8 cellular contexts compared by ENCODE assay signal in the genomic region with DNA sequence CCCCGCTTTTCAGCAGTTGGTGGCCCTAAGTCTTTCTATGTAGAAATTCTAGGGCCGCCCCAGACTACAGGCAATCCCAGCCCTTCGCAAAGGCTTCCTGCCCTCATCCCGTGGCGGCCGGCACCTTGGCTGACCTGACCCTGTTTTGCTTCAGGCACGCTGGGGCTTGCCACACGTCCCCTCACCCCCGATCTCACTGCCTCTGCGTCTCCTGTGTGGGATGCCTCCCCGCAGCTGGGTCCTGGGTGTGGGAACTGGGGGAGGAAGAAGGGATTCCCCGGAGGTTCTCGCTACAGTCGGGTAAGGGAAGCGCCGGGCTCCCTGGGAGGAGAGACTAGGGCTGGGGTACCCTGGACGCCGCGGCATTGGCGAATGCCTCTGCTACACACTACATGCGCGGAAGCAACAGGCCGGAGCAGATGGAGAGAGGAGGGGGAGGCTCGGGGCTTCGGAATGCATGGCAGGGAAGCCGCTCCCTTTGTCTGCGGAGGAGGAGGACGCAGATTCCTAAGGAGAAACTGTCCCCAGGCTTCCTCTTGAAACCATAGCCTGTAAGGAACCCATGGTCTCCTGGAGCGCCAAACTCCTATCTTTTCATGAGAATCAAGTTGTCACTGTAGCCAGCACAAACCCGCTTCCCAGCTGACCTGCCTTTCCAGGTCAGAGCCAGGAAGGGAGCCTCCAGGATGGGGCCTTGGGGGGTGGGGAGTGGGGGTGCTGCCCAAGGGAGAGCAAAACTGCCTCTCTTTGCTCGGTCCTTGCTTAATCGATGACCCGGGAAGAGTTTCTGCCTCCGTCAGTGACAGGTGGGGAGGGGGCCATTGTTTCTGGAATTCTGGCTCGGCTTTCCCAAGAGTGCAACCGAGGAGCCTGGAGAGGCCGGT. TPM values are rescaled to one million over a fixed set of nuclear protein-coding genes. Genes with fewer than 3 reads are reported as not detected.
DNase-seq lines count a peak whose midpoint lies in the region; ATAC-seq and TF ChIP-seq lines count a peak whose summit lies in the region.

No MANE protein-coding gene starts in this region.

- peaks cover 42% of the 10 kb centered on the region for H3K4me1 Mint-ChIP-seq in WTC11

- no peak for TF ChIP-seq EP300 in gastroesophageal sphincter (IDR thresholded peaks at IDR 0.05)

- in situ Hi-C loops in G401 (cut with HindIII; ENCODE audit: low sequenced_read_pairs): no loop called here

- peaks cover 2% of the 10 kb centered on the region; the same call in 1 of the 2 replicates for H3K9me3 Mint-ChIP-seq in WTC11

- ATAC-seq in HG02870 (IDR thresholded peaks at IDR 0.05; ENCODE audit: unreplicated experiment) (peak; percentile 1), WTC11 (peak; percentile 35), gastroesophageal sphincter (no peak), HG02798 (IDR thresholded peaks at IDR 0.05; ENCODE audit: poor library complexity, unreplicated experiment) (no peak)

- H3K27me3 Mint-ChIP-seq in WTC11 (ENCODE audit: low read depth): peaks cover 4% of the 10 kb centered on the region; the same call in 1 of the 2 replicates

- TF ChIP-seq CTCF in WTC11 (IDR thresholded peaks at IDR 0.05) (no peak), gastroesophageal sphincter (IDR thresholded peaks at IDR 0.05) (no peak)

- 3% methylated on average over 6 to 12 of the region's 37 CpGs for WGBS in gastroesophageal sphincter (ENCODE audit: low coverage in 1 of 2), 2 donors

- peaks cover 14% of the 10 kb centered on the region for H3K36me3 Mint-ChIP-seq in WTC11

- CTCF ChIA-PET in WTC11 (lab: Charles Lee): interaction anchor here (1.2 to 14.2 kb wide), 7 partner anchors 10 to 120 kb away, joined by 3 to 382 read pairs (median 8); no protein-coding TSS in a partner anchor

- peak overlapping the region in 3 of 4 donors; percentile 66 to 77 (median 73) for H3K27ac ChIP-seq in gastroesophageal sphincter

- POLR2A ChIA-PET in WTC11 (lab: Charles Lee): interaction anchor here (1.0 to 1.8 kb wide), 4 partner anchors 9 to 15 kb away, joined by 3 to 8 read pairs (median 6); no protein-coding TSS in a partner anchor

- H3K4me3 Mint-ChIP-seq in WTC11: peak overlapping the region; percentile 90

- DNase-seq in G401 (ENCODE audit: low spot score) (peak; percentile 45), WTC11 (ENCODE audit: low spot score) (peak; percentile 66), nucleus accumbens (lab: John Stamatoyannopoulos, UW) (peak in 40 of 56 donors; percentile 5 to 76 (median 47)), NCI-H1930 (lab: John Stamatoyannopoulos, UW) (no peak)
- no peak for DNase-seq in stimulated activated CD4-positive, alpha-beta T cell treated with anti-CD3 and anti-CD28 coated beads, Interleukin-4, amount 100 ng/mL, for 24 hours

- no peaks in the 10 kb centered on the region for H3K9me3 ChIP-seq in gastroesophageal sphincter

- peak overlapping the region; percentile 54 for H3K27ac Mint-ChIP-seq in WTC11

- H3K36me3 ChIP-seq in gastroesophageal sphincter: no peaks in the 10 kb centered on the region

- TF ChIP-seq POLR2A in gastroesophageal sphincter (IDR thresholded peaks at IDR 0.05): no peak

- peak overlapping the region; percentile 50 to 73 for H3K4me3 ChIP-seq in gastroesophageal sphincter

- H3K27me3 ChIP-seq in gastroesophageal sphincter: peaks cover 14% of the 10 kb centered on the region

- H3K4me1 ChIP-seq in gastroesophageal sphincter: peaks cover 0 to 26% (median 11%) of the 10 kb centered on the region in 3 donors

TF ChIP-seq in WTC11, 78 proteins besides CTCF, POLR2A, EP300 and RAD21:
- TF ChIP-seq NFE2L1 (CRISPR knock-in tag; IDR thresholded peaks at IDR 0.05) (no peak), MYBL2 (CRISPR knock-in tag; IDR thresholded peaks at IDR 0.05) (no peak), ZNF232 (CRISPR knock-in tag; IDR thresholded peaks at IDR 0.05) (no peak)

RNA-seq across cellular contexts. Expression of gene DTX4, which starts 1.4 kb away (rescaled TPM):
- total RNA-seq in G401 (2014; rRNA removed; shearing (Covaris generic)): 0.55 and 3.7 TPM in 2 replicates
- total RNA-seq in WTC11 (2021): 12.3 to 15.5 TPM (median 12.8 TPM) in 3 replicates
- total RNA-seq in gastroesophageal sphincter: 1 to 10 TPM; 2.0 to 6.8 (median 6.2) TPM

RNA-seq across cellular contexts. Expression of gene FAM111A, which starts 30.7 kb away (rescaled TPM):
- 2.2 and 4.2 TPM in 2 replicates for total RNA-seq in G401 (2014; rRNA removed; shearing (Covaris generic))
- 18.8 to 24.4 TPM (median 22.0 TPM) in 3 replicates for total RNA-seq in WTC11 (2021)
- total RNA-seq in gastroesophageal sphincter: 10 to 100 TPM; 12.8 to 49.2 (median 22.7) TPM

RNA-seq across cellular contexts. Expression of gene MPEG1, which starts 39.4 kb away (rescaled TPM):
- total RNA-seq in G401 (2014; rRNA removed; shearing (Covaris generic)): not detected in 2 replicates
- total RNA-seq in WTC11 (2021) (0.05 to 0.09 TPM in 2 of 3 replicates, not detected in the other), gastroesophageal sphincter (10 to 100 TPM in 2 of 4 donors, 1 to 10 TPM in 2; 3.6 to 35.5 (median 11.4) TPM)

Comparison
In these comparisons a context has a peak if more than half of its experiments do, and no peak if none do; other contexts are left out.
1. DNase-seq: peak in G401 (single experiment), WTC11 (single experiment) and nucleus accumbens (40 of 56); none in NCI-H1930 (0 of 2) and stimulated activated CD4-positive, alpha-beta T cell treated with anti-CD3 and anti-CD28 coated beads, Interleukin-4, amount 100 ng/mL, for 24 hours (single experiment).
2. ATAC-seq: peak in HG02870 (single experiment) and WTC11 (single experiment); none in gastroesophageal sphincter (single experiment) and HG02798 (single experiment).